ENCODE assay signal across 8 cellular contexts in the genomic region with DNA sequence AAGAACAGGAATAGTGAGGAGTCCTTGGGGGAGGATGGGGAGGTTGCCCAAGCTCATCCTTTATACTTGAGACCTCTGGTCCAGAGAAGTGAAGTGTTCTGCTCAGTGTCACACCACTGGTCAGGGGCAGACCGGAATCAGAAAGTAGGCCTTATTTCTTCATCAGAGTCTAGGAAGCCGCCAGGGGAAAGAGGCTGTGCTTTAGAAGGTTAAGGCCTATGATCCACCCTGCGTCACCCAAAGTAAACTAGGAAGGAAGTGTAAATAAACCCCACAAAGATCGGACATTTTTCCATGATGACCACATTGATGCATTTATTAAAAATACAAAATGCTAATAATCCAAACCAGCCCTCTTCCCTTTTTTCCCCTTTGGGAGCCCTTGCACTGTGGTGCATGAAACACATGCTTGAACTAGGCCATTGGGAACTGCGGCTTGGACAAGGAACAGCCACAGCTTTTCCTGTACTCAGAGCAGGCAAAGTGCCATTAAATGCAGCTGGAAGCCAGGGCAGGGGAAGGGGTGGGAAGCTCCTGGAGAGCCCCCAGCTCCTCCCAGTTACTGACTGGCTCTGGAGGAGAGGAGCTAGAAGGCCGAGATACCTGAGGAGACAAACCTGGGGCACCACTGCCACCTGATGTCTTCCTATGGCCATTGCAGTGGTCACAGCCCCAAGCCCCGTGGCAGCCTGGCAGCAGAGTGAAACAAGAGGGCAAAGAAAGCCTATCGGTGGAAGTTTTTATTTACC. TPM values are rescaled to one million over a fixed set of nuclear protein-coding genes. Genes with fewer than 3 reads are reported as not detected.
DNase-seq lines count a peak whose midpoint lies in the region; ATAC-seq and TF ChIP-seq lines count a peak whose summit lies in the region.

No MANE protein-coding gene starts in this region.

- TF ChIP-seq CTCF in Panc1 (IDR thresholded peaks at IDR 0.05) (peak; percentile 86), fibroblast of villous mesenchyme (IDR thresholded peaks at IDR 0.05; ENCODE audit: insufficient read depth, low read depth, low read length) (peak; percentile 95), neural progenitor cell (IDR thresholded peaks at IDR 0.05) (peak; percentile 89)

- H3K4me2 ChIP-seq in neural progenitor cell: no peak overlapping the region

- no peaks in the 10 kb centered on the region for H3K4me1 Mint-ChIP-seq in activated T-helper 17 cell treated with anti-CD3 and anti-CD28 coated beads, Interleukin-2, amount 50 U/mL, for 72 hours
- H3K4me1 Mint-ChIP-seq in neural progenitor cell: no peaks in the 10 kb centered on the region
- H3K4me1 Mint-ChIP-seq in stimulated activated naive CD8-positive, alpha-beta T cell treated with anti-CD3 and anti-CD28 coated beads, Interleukin-15, amount 100 ng/mL, for 72 hours: no peaks in the 10 kb centered on the region

- no peaks in the 10 kb centered on the region for H3K36me3 Mint-ChIP-seq in activated T-helper 17 cell treated with anti-CD3 and anti-CD28 coated beads, Interleukin-2, amount 50 U/mL, for 72 hours (ENCODE audit: low read depth)
- no peaks in the 10 kb centered on the region for H3K36me3 Mint-ChIP-seq in neural progenitor cell

- no peaks in the 10 kb centered on the region for H3K9me3 ChIP-seq in Panc1 (ENCODE audit: control insufficient read depth, insufficient read depth, low read depth, low read length)
- no peaks in the 10 kb centered on the region for H3K9me3 ChIP-seq in neural progenitor cell (ENCODE audit: low read depth)

- peak overlapping the region; percentile 88 for H2AFZ ChIP-seq in neural progenitor cell (replicated peaks)

- in situ Hi-C loops in Panc1 (cut with HindIII; ENCODE audit: low pct_unique_long_range_greater_than_20kb, low sequenced_read_pairs): no loop called here

- no peaks in the 10 kb centered on the region for H4K20me1 ChIP-seq in neural progenitor cell (ENCODE audit: low read depth)

- H3K36me3 ChIP-seq in Panc1 (ENCODE audit: control insufficient read depth, insufficient read depth, low read length) (no peaks in the 10 kb centered on the region), neural progenitor cell (no peaks in the 10 kb centered on the region)

- BruUV-seq in Panc1 (replicated peaks; lab: Mats Ljungman, UMichigan): no TSS peak

- H3K4me3 ChIP-seq in Panc1 (ENCODE audit: low read depth in 2 of 2, low read length in 2 of 2) (no peak overlapping the region), fibroblast of villous mesenchyme (ENCODE audit: low read depth, low read length) (no peak overlapping the region), neural progenitor cell (no peak overlapping the region)

- peak; percentile 97 for TF ChIP-seq RAD21 in Ishikawa (IDR thresholded peaks at IDR 0.05; ENCODE audit: low read depth)

- POLR2A ChIA-PET in Panc1 (lab: Charles Lee): no interaction called here

- no peaks in the 10 kb centered on the region for H3K27me3 Mint-ChIP-seq in activated T-helper 17 cell treated with anti-CD3 and anti-CD28 coated beads, Interleukin-2, amount 50 U/mL, for 72 hours
- peaks cover 2% of the 10 kb centered on the region for H3K27me3 Mint-ChIP-seq in neural progenitor cell (ENCODE audit: insufficient read depth, low read depth)
- H3K27me3 Mint-ChIP-seq in stimulated activated naive CD8-positive, alpha-beta T cell treated with anti-CD3 and anti-CD28 coated beads, Interleukin-15, amount 100 ng/mL, for 72 hours: no peaks in the 10 kb centered on the region

- ATAC-seq in Panc1 (peak; percentile 96), GM18873 (IDR thresholded peaks at IDR 0.05; ENCODE audit: low FRiP score, unreplicated experiment) (no peak)
- ATAC-seq in activated T-helper 17 cell treated with anti-CD3 and anti-CD28 coated beads, Interleukin-2, amount 50 U/mL, for 72 hours (replicated peaks): peak; percentile 95
- peak; percentile 99 for ATAC-seq in stimulated activated naive CD8-positive, alpha-beta T cell treated with anti-CD3 and anti-CD28 coated beads, Interleukin-15, amount 100 ng/mL, for 72 hours

- intact Hi-C loops in Panc1 (cut with micrococcal nuclease; ENCODE audit: unreplicated experiment): loop anchor here (10.0 kb wide), 1 partner anchor 296 kb away; no protein-coding TSS in a partner anchor

- no peaks in the 10 kb centered on the region for H3K9me3 Mint-ChIP-seq in activated T-helper 17 cell treated with anti-CD3 and anti-CD28 coated beads, Interleukin-2, amount 50 U/mL, for 72 hours
- H3K9me3 Mint-ChIP-seq in neural progenitor cell: no peaks in the 10 kb centered on the region
- H3K9me3 Mint-ChIP-seq in stimulated activated naive CD8-positive, alpha-beta T cell treated with anti-CD3 and anti-CD28 coated beads, Interleukin-15, amount 100 ng/mL, for 72 hours: no peaks in the 10 kb centered on the region

- H3K27ac ChIP-seq in Panc1 (ENCODE audit: low read length): no peak overlapping the region
- H3K27ac ChIP-seq in neural progenitor cell: no peak overlapping the region

- DNase-seq in GM03348 (ENCODE audit: low spot score) (peak; percentile 91), Panc1 (ENCODE audit: low read depth, low spot score) (peak; percentile 50), fibroblast of villous mesenchyme (ENCODE audit: low read depth) (peak; percentile 87), neural progenitor cell (ENCODE audit: low spot score) (peak; percentile 90)
- peak; percentile 58 to 78 for DNase-seq in stimulated activated naive CD8-positive, alpha-beta T cell treated with anti-CD3 and anti-CD28 coated beads, Interleukin-15, amount 100 ng/mL, for 72 hours

- no peaks in the 10 kb centered on the region for H3K79me2 ChIP-seq in neural progenitor cell (ENCODE audit: low read depth)

- H3K4me1 ChIP-seq in Panc1 (ENCODE audit: control insufficient read depth, insufficient read depth, low read length) (no peaks in the 10 kb centered on the region; the same call in 1 of the 2 replicates), neural progenitor cell (peaks cover 4% of the 10 kb centered on the region)

- H3K27me3 ChIP-seq in Panc1 (ENCODE audit: control insufficient read depth, insufficient read depth, low read length): no peaks in the 10 kb centered on the region
- H3K27me3 ChIP-seq in neural progenitor cell: no peaks in the 10 kb centered on the region

- H3K27ac Mint-ChIP-seq in activated T-helper 17 cell treated with anti-CD3 and anti-CD28 coated beads, Interleukin-2, amount 50 U/mL, for 72 hours: no peak overlapping the region
- H3K27ac Mint-ChIP-seq in neural progenitor cell: peak overlapping the region; percentile 38
- H3K27ac Mint-ChIP-seq in stimulated activated naive CD8-positive, alpha-beta T cell treated with anti-CD3 and anti-CD28 coated beads, Interleukin-15, amount 100 ng/mL, for 72 hours: no peak overlapping the region

- H3K9ac ChIP-seq in neural progenitor cell: no peak overlapping the region

- no peak for TF ChIP-seq EP300 in Ishikawa (IDR thresholded peaks at IDR 0.05; ENCODE audit: borderline replicate concordance)

- no peak overlapping the region for H3K4me3 Mint-ChIP-seq in activated T-helper 17 cell treated with anti-CD3 and anti-CD28 coated beads, Interleukin-2, amount 50 U/mL, for 72 hours
- peak overlapping the region; percentile 46 for H3K4me3 Mint-ChIP-seq in neural progenitor cell
- H3K4me3 Mint-ChIP-seq in stimulated activated naive CD8-positive, alpha-beta T cell treated with anti-CD3 and anti-CD28 coated beads, Interleukin-15, amount 100 ng/mL, for 72 hours: no peak overlapping the region

- CTCF ChIA-PET in Panc1 (lab: Charles Lee): interaction anchor here (0.8 to 1.3 kb wide), 5 partner anchors 11 to 314 kb away, joined by 3 to 8 read pairs (median 4); no protein-coding TSS in a partner anchor

- H3F3A ChIP-seq in neural progenitor cell (ENCODE audit: low read depth): peaks cover 3% of the 10 kb centered on the region

TF ChIP-seq in Ishikawa, 13 proteins besides CTCF, POLR2A, EP300 and RAD21 (continues in another document):
- TF ChIP-seq ZBTB7A (IDR thresholded peaks at IDR 0.05; ENCODE audit: low read depth) (no peak), TAF1 (IDR thresholded peaks at IDR 0.05; ENCODE audit: low read depth) (no peak), FOXM1 (IDR thresholded peaks at IDR 0.05; ENCODE audit: borderline replicate concordance, low read depth) (no peak), CREB1 (IDR thresholded peaks at IDR 0.05; ENCODE audit: low read depth) (no peak), YY1 (IDR thresholded peaks at IDR 0.05; ENCODE audit: low read depth) (no peak), EGR1 (IDR thresholded peaks at IDR 0.05) (no peak), TEAD4 (IDR thresholded peaks at IDR 0.05) (no peak)
- TF ChIP-seq, protein P1, sequence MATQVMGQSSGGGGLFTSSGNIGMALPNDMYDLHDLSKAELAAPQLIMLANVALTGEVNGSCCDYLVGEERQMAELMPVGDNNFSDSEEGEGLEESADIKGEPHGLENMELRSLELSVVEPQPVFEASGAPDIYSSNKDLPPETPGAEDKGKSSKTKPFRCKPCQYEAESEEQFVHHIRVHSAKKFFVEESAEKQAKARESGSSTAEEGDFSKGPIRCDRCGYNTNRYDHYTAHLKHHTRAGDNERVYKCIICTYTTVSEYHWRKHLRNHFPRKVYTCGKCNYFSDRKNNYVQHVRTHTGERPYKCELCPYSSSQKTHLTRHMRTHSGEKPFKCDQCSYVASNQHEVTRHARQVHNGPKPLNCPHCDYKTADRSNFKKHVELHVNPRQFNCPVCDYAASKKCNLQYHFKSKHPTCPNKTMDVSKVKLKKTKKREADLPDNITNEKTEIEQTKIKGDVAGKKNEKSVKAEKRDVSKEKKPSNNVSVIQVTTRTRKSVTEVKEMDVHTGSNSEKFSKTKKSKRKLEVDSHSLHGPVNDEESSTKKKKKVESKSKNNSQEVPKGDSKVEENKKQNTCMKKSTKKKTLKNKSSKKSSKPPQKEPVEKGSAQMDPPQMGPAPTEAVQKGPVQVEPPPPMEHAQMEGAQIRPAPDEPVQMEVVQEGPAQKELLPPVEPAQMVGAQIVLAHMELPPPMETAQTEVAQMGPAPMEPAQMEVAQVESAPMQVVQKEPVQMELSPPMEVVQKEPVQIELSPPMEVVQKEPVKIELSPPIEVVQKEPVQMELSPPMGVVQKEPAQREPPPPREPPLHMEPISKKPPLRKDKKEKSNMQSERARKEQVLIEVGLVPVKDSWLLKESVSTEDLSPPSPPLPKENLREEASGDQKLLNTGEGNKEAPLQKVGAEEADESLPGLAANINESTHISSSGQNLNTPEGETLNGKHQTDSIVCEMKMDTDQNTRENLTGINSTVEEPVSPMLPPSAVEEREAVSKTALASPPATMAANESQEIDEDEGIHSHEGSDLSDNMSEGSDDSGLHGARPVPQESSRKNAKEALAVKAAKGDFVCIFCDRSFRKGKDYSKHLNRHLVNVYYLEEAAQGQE (IDR thresholded peaks at IDR 0.05; ENCODE audit: low read depth): no peak
- TF ChIP-seq, protein P2, sequence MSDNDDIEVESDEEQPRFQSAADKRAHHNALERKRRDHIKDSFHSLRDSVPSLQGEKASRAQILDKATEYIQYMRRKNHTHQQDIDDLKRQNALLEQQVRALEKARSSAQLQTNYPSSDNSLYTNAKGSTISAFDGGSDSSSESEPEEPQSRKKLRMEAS (IDR thresholded peaks at IDR 0.05): no peak

RNA-seq across cellular contexts. Expression of a gene that starts 37.0 kb away (rescaled TPM):
- 12.8 TPM for total RNA-seq in Panc1 (2021; ENCODE audit: unreplicated experiment)
- 3.5 TPM for polyA plus RNA-seq in Panc1 (2012; ENCODE audit: insufficient read length)
- total RNA-seq in activated T-helper 17 cell treated with anti-CD3 and anti-CD28 coated beads, Interleukin-2, amount 50 U/mL, for 72 hours: 10 to 100 TPM; 18.8 to 42.7 TPM
- 8.7 and 9.9 TPM in 2 replicates for total RNA-seq in fibroblast of villous mesenchyme
- total RNA-seq in neural progenitor cell (ENCODE audit: low replicate concordance): 51.8 and 74.1 TPM in 2 replicates
